In the genomic region with DNA sequence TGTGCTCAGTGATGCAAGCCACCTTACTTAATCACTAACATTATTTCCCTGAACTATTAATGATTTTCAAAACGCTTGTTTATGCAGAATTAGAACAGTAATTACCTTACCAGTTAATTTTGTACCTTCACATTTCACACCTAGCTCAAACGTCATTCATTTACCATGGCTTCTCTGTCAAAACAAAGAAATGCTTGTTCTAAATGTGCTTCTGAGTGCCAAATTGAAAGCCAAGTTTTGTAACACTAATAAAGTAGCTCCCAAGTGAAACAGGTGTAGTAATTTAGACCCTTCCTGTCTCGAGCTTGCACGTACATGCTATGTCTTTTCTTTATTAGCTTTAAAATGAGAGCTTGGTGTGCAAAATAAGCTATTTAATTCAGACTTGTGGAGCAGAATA, we compare ENCODE assay signal across 1 cellular context.
A peak's percentile ranks its signal among the peaks of the same experiment; 100 is the strongest.
TF ChIP-seq lines count a peak whose summit lies in the region.

No MANE protein-coding gene starts in this region.

TF ChIP-seq in GM12878, 131 proteins besides CTCF, POLR2A, EP300 and RAD21 (continued from another document):
- TF ChIP-seq, protein P1, sequence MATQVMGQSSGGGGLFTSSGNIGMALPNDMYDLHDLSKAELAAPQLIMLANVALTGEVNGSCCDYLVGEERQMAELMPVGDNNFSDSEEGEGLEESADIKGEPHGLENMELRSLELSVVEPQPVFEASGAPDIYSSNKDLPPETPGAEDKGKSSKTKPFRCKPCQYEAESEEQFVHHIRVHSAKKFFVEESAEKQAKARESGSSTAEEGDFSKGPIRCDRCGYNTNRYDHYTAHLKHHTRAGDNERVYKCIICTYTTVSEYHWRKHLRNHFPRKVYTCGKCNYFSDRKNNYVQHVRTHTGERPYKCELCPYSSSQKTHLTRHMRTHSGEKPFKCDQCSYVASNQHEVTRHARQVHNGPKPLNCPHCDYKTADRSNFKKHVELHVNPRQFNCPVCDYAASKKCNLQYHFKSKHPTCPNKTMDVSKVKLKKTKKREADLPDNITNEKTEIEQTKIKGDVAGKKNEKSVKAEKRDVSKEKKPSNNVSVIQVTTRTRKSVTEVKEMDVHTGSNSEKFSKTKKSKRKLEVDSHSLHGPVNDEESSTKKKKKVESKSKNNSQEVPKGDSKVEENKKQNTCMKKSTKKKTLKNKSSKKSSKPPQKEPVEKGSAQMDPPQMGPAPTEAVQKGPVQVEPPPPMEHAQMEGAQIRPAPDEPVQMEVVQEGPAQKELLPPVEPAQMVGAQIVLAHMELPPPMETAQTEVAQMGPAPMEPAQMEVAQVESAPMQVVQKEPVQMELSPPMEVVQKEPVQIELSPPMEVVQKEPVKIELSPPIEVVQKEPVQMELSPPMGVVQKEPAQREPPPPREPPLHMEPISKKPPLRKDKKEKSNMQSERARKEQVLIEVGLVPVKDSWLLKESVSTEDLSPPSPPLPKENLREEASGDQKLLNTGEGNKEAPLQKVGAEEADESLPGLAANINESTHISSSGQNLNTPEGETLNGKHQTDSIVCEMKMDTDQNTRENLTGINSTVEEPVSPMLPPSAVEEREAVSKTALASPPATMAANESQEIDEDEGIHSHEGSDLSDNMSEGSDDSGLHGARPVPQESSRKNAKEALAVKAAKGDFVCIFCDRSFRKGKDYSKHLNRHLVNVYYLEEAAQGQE (IDR thresholded peaks at IDR 0.05; ENCODE audit: low read depth, low read length): no peak
- TF ChIP-seq RAD51 (IDR thresholded peaks at IDR 0.05) (0 out of 2 replicates have a peak, but pooled peaks have one; percentile 7), DPF2 (IDR thresholded peaks at IDR 0.05) (peak; percentile 89), FOS (IDR thresholded peaks at IDR 0.05; ENCODE audit: borderline replicate concordance, extremely low read depth, insufficient read length) (no peak), SREBF1 (IDR thresholded peaks at IDR 0.05; ENCODE audit: low read length) (peak; percentile 46; the same call in 1 of the 2 replicates), CBFB (IDR thresholded peaks at IDR 0.05; ENCODE audit: low read depth) (no peak)
- TF ChIP-seq, protein P2, sequence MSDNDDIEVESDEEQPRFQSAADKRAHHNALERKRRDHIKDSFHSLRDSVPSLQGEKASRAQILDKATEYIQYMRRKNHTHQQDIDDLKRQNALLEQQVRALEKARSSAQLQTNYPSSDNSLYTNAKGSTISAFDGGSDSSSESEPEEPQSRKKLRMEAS (IDR thresholded peaks at IDR 0.05; ENCODE audit: low read depth, low read length): no peak
- TF ChIP-seq, protein P3, sequence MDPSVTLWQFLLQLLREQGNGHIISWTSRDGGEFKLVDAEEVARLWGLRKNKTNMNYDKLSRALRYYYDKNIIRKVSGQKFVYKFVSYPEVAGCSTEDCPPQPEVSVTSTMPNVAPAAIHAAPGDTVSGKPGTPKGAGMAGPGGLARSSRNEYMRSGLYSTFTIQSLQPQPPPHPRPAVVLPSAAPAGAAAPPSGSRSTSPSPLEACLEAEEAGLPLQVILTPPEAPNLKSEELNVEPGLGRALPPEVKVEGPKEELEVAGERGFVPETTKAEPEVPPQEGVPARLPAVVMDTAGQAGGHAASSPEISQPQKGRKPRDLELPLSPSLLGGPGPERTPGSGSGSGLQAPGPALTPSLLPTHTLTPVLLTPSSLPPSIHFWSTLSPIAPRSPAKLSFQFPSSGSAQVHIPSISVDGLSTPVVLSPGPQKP (IDR thresholded peaks at IDR 0.05; ENCODE audit: low read depth, low read length): no peak
- TF ChIP-seq, protein P4, sequence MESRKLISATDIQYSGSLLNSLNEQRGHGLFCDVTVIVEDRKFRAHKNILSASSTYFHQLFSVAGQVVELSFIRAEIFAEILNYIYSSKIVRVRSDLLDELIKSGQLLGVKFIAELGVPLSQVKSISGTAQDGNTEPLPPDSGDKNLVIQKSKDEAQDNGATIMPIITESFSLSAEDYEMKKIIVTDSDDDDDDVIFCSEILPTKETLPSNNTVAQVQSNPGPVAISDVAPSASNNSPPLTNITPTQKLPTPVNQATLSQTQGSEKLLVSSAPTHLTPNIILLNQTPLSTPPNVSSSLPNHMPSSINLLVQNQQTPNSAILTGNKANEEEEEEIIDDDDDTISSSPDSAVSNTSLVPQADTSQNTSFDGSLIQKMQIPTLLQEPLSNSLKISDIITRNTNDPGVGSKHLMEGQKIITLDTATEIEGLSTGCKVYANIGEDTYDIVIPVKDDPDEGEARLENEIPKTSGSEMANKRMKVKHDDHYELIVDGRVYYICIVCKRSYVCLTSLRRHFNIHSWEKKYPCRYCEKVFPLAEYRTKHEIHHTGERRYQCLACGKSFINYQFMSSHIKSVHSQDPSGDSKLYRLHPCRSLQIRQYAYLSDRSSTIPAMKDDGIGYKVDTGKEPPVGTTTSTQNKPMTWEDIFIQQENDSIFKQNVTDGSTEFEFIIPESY (IDR thresholded peaks at IDR 0.05): no peak
- TF ChIP-seq, protein P5, sequence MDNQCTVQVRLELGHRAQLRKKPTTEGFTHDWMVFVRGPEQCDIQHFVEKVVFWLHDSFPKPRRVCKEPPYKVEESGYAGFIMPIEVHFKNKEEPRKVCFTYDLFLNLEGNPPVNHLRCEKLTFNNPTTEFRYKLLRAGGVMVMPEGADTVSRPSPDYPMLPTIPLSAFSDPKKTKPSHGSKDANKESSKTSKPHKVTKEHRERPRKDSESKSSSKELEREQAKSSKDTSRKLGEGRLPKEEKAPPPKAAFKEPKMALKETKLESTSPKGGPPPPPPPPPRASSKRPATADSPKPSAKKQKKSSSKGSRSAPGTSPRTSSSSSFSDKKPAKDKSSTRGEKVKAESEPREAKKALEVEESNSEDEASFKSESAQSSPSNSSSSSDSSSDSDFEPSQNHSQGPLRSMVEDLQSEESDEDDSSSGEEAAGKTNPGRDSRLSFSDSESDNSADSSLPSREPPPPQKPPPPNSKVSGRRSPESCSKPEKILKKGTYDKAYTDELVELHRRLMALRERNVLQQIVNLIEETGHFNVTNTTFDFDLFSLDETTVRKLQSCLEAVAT (IDR thresholded peaks at IDR 0.05): no peak
- TF ChIP-seq, protein P6, sequence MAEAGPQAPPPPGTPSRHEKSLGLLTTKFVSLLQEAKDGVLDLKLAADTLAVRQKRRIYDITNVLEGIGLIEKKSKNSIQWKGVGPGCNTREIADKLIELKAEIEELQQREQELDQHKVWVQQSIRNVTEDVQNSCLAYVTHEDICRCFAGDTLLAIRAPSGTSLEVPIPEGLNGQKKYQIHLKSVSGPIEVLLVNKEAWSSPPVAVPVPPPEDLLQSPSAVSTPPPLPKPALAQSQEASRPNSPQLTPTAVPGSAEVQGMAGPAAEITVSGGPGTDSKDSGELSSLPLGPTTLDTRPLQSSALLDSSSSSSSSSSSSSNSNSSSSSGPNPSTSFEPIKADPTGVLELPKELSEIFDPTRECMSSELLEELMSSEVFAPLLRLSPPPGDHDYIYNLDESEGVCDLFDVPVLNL (IDR thresholded peaks at IDR 0.05; ENCODE audit: low read depth, low read length): no peak
